In the genomic region with DNA sequence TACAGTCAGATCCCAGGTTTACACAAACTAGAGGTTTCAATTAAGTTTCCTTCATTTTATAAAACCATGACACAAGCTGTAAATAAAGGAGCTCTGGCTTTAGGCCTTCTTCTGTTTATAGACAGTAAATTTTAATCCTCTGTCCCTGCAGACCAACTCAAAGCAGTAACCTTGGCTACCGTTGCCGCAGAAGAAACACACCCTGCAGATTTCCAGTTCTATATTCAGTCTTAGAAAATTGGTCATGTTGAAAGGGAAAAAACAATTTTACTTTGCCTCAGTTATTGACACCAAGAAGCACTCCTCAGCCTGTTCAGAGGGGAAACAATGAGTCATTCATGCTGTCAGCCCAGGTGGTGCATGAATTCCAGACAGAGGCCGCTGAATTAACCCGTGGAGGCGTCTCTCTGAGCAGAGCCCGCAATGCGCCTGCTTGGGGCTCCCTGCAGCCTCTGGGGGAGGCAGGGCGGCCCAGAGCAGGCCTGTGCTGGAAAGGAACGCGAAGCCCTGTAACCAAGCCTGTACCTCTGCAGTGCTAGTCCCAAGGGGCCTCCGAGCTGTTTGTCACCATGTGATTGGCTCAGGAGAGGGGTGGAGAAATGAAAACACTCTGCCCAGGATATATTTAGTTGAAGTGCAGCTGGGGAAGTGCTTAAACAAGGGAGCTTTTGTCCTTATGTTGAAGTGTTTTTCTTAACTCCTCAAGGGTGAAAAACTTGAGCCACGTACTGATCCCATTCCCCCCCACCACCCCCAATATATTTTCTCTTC, we compare ENCODE assay signal across 8 cellular contexts.
A peak's percentile ranks its signal among the peaks of the same experiment; 100 is the strongest.
DNase-seq lines count a peak whose midpoint lies in the region; ATAC-seq and TF ChIP-seq lines count a peak whose summit lies in the region.

No MANE protein-coding gene starts in this region.

- H3K9me3 Mint-ChIP-seq in activated CD4-positive, alpha-beta T cell treated with anti-CD3 and anti-CD28 coated beads, Interleukin-2, amount 10 ng/mL, durations not matched to agents 7 days and 5 days: no peaks in the 10 kb centered on the region

- H3K4me2 ChIP-seq in BLaER1: peak overlapping the region; percentile 94

- H3K27me3 Mint-ChIP-seq in activated CD4-positive, alpha-beta T cell treated with anti-CD3 and anti-CD28 coated beads, Interleukin-2, amount 10 ng/mL, durations not matched to agents 7 days and 5 days: no peaks in the 10 kb centered on the region

- H3K4me3 Mint-ChIP-seq in activated CD4-positive, alpha-beta T cell treated with anti-CD3 and anti-CD28 coated beads, Interleukin-2, amount 10 ng/mL, durations not matched to agents 7 days and 5 days: peak overlapping the region; percentile 75

- ATAC-seq in GM19351 (IDR thresholded peaks at IDR 0.05; ENCODE audit: unreplicated experiment): peak; percentile 95
- peak; percentile 96 for ATAC-seq in HG03520 (IDR thresholded peaks at IDR 0.05; ENCODE audit: unreplicated experiment)

- H3K4me1 ChIP-seq in BLaER1 (peaks cover 59% of the 10 kb centered on the region), liver (ENCODE audit: control insufficient read depth in 4 of 4, insufficient read depth in 4 of 4, low read length in 3 of 4) (peaks cover 2 to 15% (median 10%) of the 10 kb centered on the region in 4 donors)

- POLR2A ChIA-PET in activated CD4-positive, alpha-beta T cell treated with anti-CD3 and anti-CD28 coated beads, Interleukin-2, amount 10 ng/mL, durations not matched to agents 7 days and 5 days (lab: Charles Lee): interaction anchor here (0.6 to 2.7 kb wide), 15 partner anchors 10 to 736 kb away, joined by 3 to 38 read pairs (median 5); no protein-coding TSS in a partner anchor

- CTCF ChIA-PET in activated CD4-positive, alpha-beta T cell treated with anti-CD3 and anti-CD28 coated beads, Interleukin-2, amount 10 ng/mL, durations not matched to agents 7 days and 5 days (lab: Charles Lee): interaction anchor here (1.5 to 6.7 kb wide), 7 partner anchors 10 to 86 kb away, joined by 3 to 47 read pairs (median 9); no protein-coding TSS in a partner anchor

- H3K4me1 Mint-ChIP-seq in activated CD4-positive, alpha-beta T cell treated with anti-CD3 and anti-CD28 coated beads, Interleukin-2, amount 10 ng/mL, durations not matched to agents 7 days and 5 days: peaks cover 51% of the 10 kb centered on the region

- H3K27ac Mint-ChIP-seq in activated CD4-positive, alpha-beta T cell treated with anti-CD3 and anti-CD28 coated beads, Interleukin-2, amount 10 ng/mL, durations not matched to agents 7 days and 5 days: peak overlapping the region; percentile 95

- H3K9me3 ChIP-seq in BLaER1: no peaks in the 10 kb centered on the region
- no peaks in the 10 kb centered on the region for H3K9me3 ChIP-seq in liver (ENCODE audit: control insufficient read depth in 4 of 4, low read length in 3 of 4)

- H4K20me1 ChIP-seq in BLaER1: no peaks in the 10 kb centered on the region

- no peak for TF ChIP-seq CTCF in liver (IDR thresholded peaks at IDR 0.05; ENCODE audit: low read depth, low read length, missing input control)

- peak; percentile 40 to 63 for TF ChIP-seq RAD21 in liver (IDR thresholded peaks at IDR 0.05)

- DNase-seq in NCI-H526 treated with DMSO at 0.1 percent for 48 hours (lab: John Stamatoyannopoulos, UW) (peak; percentile 99), dedifferentiated amniotic fluid mesenchymal stem cell (ENCODE audit: extremely low spot score) (peak; percentile 75)
- peak; percentile 93 for DNase-seq in activated CD4-positive, alpha-beta T cell treated with anti-CD3 and anti-CD28 coated beads, Interleukin-2, amount 10 ng/mL, durations not matched to agents 7 days and 5 days
- peak; percentile 92 for DNase-seq in stimulated activated CD4-positive, alpha-beta T cell treated with anti-CD3 and anti-CD28 coated beads, Interleukin-4, amount 100 ng/mL, for 24 hours

- WGBS in liver: 2% methylated on average over 12 of the region's 12 CpGs

- H3K27me3 ChIP-seq in BLaER1 (no peaks in the 10 kb centered on the region), liver (ENCODE audit: control insufficient read depth in 4 of 4, insufficient read depth in 4 of 4, low read length in 3 of 4) (no peaks in the 10 kb centered on the region)

- H3K36me3 Mint-ChIP-seq in activated CD4-positive, alpha-beta T cell treated with anti-CD3 and anti-CD28 coated beads, Interleukin-2, amount 10 ng/mL, durations not matched to agents 7 days and 5 days (ENCODE audit: low read depth): peaks cover 4% of the 10 kb centered on the region

- peak overlapping the region; percentile 78 for H3K9ac ChIP-seq in BLaER1
- H3K9ac ChIP-seq in liver (ENCODE audit: low read depth in 1 of 2, low read length in 2 of 2): peak overlapping the region; percentile 71 to 95

- H3K4me3 ChIP-seq in BLaER1: peak overlapping the region; percentile 59
- H3K4me3 ChIP-seq in liver (ENCODE audit: low read depth in 1 of 3, low read length in 3 of 3): peak overlapping the region in 1 of 3 donors; percentile 25

- H3K36me3 ChIP-seq in BLaER1 (no peaks in the 10 kb centered on the region), liver (ENCODE audit: control insufficient read depth in 4 of 4, insufficient read depth in 3 of 4, low read depth in 1 of 4, low read length in 3 of 4) (no peaks in the 10 kb centered on the region)

- H3K27ac ChIP-seq in BLaER1 (peak overlapping the region; percentile 91), liver (ENCODE audit: low read depth in 1 of 2, low read length in 2 of 2) (peak overlapping the region; percentile 80 to 88)

TF ChIP-seq in liver, 16 proteins besides CTCF, POLR2A, EP300 and RAD21:
- no peak for TF ChIP-seq HNF4G (IDR thresholded peaks at IDR 0.05)
- TF ChIP-seq EGR1 (IDR thresholded peaks at IDR 0.05; ENCODE audit: low read depth in 2 of 2): peak in 1 of 2 donors; percentile 90
- peak; percentile 25 for TF ChIP-seq FOXA2 (IDR thresholded peaks at IDR 0.05)
- peak; percentile 93 for TF ChIP-seq YY1 (IDR thresholded peaks at IDR 0.05)
- TF ChIP-seq, protein P1, sequence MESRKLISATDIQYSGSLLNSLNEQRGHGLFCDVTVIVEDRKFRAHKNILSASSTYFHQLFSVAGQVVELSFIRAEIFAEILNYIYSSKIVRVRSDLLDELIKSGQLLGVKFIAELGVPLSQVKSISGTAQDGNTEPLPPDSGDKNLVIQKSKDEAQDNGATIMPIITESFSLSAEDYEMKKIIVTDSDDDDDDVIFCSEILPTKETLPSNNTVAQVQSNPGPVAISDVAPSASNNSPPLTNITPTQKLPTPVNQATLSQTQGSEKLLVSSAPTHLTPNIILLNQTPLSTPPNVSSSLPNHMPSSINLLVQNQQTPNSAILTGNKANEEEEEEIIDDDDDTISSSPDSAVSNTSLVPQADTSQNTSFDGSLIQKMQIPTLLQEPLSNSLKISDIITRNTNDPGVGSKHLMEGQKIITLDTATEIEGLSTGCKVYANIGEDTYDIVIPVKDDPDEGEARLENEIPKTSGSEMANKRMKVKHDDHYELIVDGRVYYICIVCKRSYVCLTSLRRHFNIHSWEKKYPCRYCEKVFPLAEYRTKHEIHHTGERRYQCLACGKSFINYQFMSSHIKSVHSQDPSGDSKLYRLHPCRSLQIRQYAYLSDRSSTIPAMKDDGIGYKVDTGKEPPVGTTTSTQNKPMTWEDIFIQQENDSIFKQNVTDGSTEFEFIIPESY (IDR thresholded peaks at IDR 0.05): peak; percentile 48
- peak; percentile 89 for TF ChIP-seq TAF1 (conservative IDR thresholded peaks at IDR 0.05)
- TF ChIP-seq, protein P2, sequence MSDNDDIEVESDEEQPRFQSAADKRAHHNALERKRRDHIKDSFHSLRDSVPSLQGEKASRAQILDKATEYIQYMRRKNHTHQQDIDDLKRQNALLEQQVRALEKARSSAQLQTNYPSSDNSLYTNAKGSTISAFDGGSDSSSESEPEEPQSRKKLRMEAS (IDR thresholded peaks at IDR 0.05): peak; percentile 67
- peak in 1 of 2 donors; percentile 29 for TF ChIP-seq HNF4A (conservative IDR thresholded peaks at IDR 0.05)
- TF ChIP-seq, protein P3, sequence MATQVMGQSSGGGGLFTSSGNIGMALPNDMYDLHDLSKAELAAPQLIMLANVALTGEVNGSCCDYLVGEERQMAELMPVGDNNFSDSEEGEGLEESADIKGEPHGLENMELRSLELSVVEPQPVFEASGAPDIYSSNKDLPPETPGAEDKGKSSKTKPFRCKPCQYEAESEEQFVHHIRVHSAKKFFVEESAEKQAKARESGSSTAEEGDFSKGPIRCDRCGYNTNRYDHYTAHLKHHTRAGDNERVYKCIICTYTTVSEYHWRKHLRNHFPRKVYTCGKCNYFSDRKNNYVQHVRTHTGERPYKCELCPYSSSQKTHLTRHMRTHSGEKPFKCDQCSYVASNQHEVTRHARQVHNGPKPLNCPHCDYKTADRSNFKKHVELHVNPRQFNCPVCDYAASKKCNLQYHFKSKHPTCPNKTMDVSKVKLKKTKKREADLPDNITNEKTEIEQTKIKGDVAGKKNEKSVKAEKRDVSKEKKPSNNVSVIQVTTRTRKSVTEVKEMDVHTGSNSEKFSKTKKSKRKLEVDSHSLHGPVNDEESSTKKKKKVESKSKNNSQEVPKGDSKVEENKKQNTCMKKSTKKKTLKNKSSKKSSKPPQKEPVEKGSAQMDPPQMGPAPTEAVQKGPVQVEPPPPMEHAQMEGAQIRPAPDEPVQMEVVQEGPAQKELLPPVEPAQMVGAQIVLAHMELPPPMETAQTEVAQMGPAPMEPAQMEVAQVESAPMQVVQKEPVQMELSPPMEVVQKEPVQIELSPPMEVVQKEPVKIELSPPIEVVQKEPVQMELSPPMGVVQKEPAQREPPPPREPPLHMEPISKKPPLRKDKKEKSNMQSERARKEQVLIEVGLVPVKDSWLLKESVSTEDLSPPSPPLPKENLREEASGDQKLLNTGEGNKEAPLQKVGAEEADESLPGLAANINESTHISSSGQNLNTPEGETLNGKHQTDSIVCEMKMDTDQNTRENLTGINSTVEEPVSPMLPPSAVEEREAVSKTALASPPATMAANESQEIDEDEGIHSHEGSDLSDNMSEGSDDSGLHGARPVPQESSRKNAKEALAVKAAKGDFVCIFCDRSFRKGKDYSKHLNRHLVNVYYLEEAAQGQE (IDR thresholded peaks at IDR 0.05): peak; percentile 91
- TF ChIP-seq JUND (IDR thresholded peaks at IDR 0.05): peak; percentile 100
- TF ChIP-seq FOXA1 (IDR thresholded peaks at IDR 0.05): peak; percentile 7
- peak; percentile 17 for TF ChIP-seq NR2F2 (IDR thresholded peaks at IDR 0.05)
- TF ChIP-seq, protein P4, sequence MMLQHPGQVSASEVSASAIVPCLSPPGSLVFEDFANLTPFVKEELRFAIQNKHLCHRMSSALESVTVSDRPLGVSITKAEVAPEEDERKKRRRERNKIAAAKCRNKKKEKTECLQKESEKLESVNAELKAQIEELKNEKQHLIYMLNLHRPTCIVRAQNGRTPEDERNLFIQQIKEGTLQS (IDR thresholded peaks at IDR 0.05): peak; percentile 96
- TF ChIP-seq GABPA (IDR thresholded peaks at IDR 0.05 in 1 of 2, conservative IDR thresholded peaks at IDR 0.05 in 1 of 2): peak in 1 of 2 donors; percentile 9
- TF ChIP-seq SP1 (IDR thresholded peaks at IDR 0.05): peak; percentile 98
- TF ChIP-seq RXRA (IDR thresholded peaks at IDR 0.05): peak; percentile 42 to 60
